ENCODE assay signal across 7 cellular contexts in genomic region chr17:79777844-79778503, GRCh38. TPM values are rescaled to one million over a fixed set of nuclear protein-coding genes. Genes with fewer than 3 reads are reported as not detected.
DNase-seq lines count a peak whose midpoint lies in the region; ATAC-seq and TF ChIP-seq lines count a peak whose summit lies in the region.

Gene CBX2 (plus strand): TSS chr17:79778148. CDS start chr17:79778236, 88 bp downstream.

- WGBS in lung, 2 donors: 0 to 1% methylated on average over 9 to 101 of the region's 101 CpGs

- no peaks in the 10 kb centered on the region for H3K27me3 ChIP-seq in lung (ENCODE audit: control insufficient read depth, insufficient read depth)

- no peak for TF ChIP-seq CTCF in lung (IDR thresholded peaks at IDR 0.05; ENCODE audit: control extremely low read depth, extremely low read depth)

- H3K4me1 ChIP-seq in lung (ENCODE audit: control insufficient read depth in 2 of 2, insufficient read depth in 2 of 2, low read length in 2 of 2): peaks cover 4% of the 10 kb centered on the region in 2 donors

- H3K9me3 ChIP-seq in lung (ENCODE audit: control insufficient read depth in 2 of 2, insufficient read depth in 1 of 2, low read length in 1 of 2): no peaks in the 10 kb centered on the region

- peak; percentile 56 for TF ChIP-seq POLR2A in GM15510 (IDR thresholded peaks at IDR 0.05; ENCODE audit: borderline replicate concordance, extremely low read depth, insufficient read length)

- ATAC-seq in HG02885 (IDR thresholded peaks at IDR 0.05; ENCODE audit: poor library complexity, unreplicated experiment) (peak; percentile 78), lung (ENCODE audit: insufficient read depth, low FRiP score) (peak; percentile 61)

- H3K27ac ChIP-seq in lung (ENCODE audit: low read depth in 1 of 2, low read length in 1 of 2): peak within 1 kb of the TSS; percentile 11 to 26

- peak within 1 kb of the TSS; percentile 57 for H3K4me3 ChIP-seq in lung

- peak; percentile 61 for DNase-seq in NCI-H510A (lab: John Stamatoyannopoulos, UW)
- peak; percentile 80 to 83 for DNase-seq in activated CD4-positive, alpha-beta T cell treated with anti-CD3 and anti-CD28 coated beads, Interleukin-2, amount 50 U/mL, for 48 hours
- peak; percentile 95 for DNase-seq in ecto neural progenitor cell (ENCODE audit: low spot score)
- DNase-seq in lung (ENCODE audit: low spot score): peak; percentile 67
- DNase-seq in stimulated activated CD4-positive, alpha-beta T cell treated with anti-CD3 and anti-CD28 coated beads, TNF-alpha, amount 100 ng/mL, for 4 hours (ENCODE audit: low read depth in 3 of 3): peak; percentile 63 to 73 (median 72)

- H3K36me3 ChIP-seq in lung (ENCODE audit: control insufficient read depth in 2 of 2, insufficient read depth in 2 of 2, low read length in 2 of 2): no peaks in the 10 kb centered on the region

RNA-seq across cellular contexts. Expression of gene CBX2, which starts in this region (rescaled TPM):
- total RNA-seq in lung: 10 to 100 TPM in 1 of 2 donors, 1 to 10 TPM in 1; 3.8 to 13.5 TPM
- 1 to 10 TPM; 1.4 to 2.2 TPM for polyA plus RNA-seq in lung

Comparison
In these comparisons a context has a peak if more than half of its experiments do, and no peak if none do; other contexts are left out.
1. Peak in every context shown above with its lines: DNase-seq, ATAC-seq, H3K4me3 ChIP-seq and H3K27ac ChIP-seq.